ENCODE assay signal across 13 cellular contexts in genomic region chr17:59800530-59800942, GRCh38.
DNase-seq lines count a peak whose midpoint lies in the region; ATAC-seq lines count a peak whose summit lies in the region.
"Had no signal": no experiment of that assay in that cellular context is flagged by ENCODE, and none has a peak within 500 bp of the region (broad histone marks: within the 10 kb centered on the region; RNA-seq: fewer than 3 reads in every experiment).

No MANE protein-coding gene starts in this region.

- H3K79me1 ChIP-seq in trophoblast cell (ENCODE audit: low read length): peaks cover 3% of the 10 kb centered on the region

- H2AK5ac ChIP-seq in trophoblast cell (ENCODE audit: low read length): no peak overlapping the region

- H3K4me1 Mint-ChIP-seq in activated T-cell treated with anti-CD3 and anti-CD28 coated beads, Interleukin-2, amount 50 U/mL, for 4 hours (ENCODE audit: low read depth): peaks cover 20% of the 10 kb centered on the region
- H3K4me1 Mint-ChIP-seq in activated T-helper 17 cell treated with anti-CD3 and anti-CD28 coated beads, Interleukin-2, amount 50 U/mL, for 72 hours: no peaks in the 10 kb centered on the region

- no peak overlapping the region for H3K14ac ChIP-seq in trophoblast cell (ENCODE audit: low read length)

- peaks cover 10% of the 10 kb centered on the region for H3K36me3 Mint-ChIP-seq in activated T-cell treated with anti-CD3 and anti-CD28 coated beads, Interleukin-2, amount 50 U/mL, for 4 hours (ENCODE audit: insufficient read depth)
- H3K36me3 Mint-ChIP-seq in activated T-helper 17 cell treated with anti-CD3 and anti-CD28 coated beads, Interleukin-2, amount 50 U/mL, for 72 hours (ENCODE audit: low read depth): peaks cover 36% of the 10 kb centered on the region

- no peak overlapping the region for H2AFZ ChIP-seq in trophoblast cell (ENCODE audit: insufficient read depth, low read length, poor library complexity)

- no peak overlapping the region for H2BK5ac ChIP-seq in trophoblast cell (ENCODE audit: low read depth, low read length, poor library complexity)

- H4K8ac ChIP-seq in trophoblast cell (ENCODE audit: low read depth, low read length): no peak overlapping the region

- no peak for DNase-seq in activated T-cell treated with anti-CD3 and anti-CD28 coated beads, Interleukin-2, amount 50 U/mL, for 4 hours
- no peak for DNase-seq in activated T-cell treated with anti-CD3 and anti-CD28 coated beads, Interleukin-2, amount 50 U/mL, for 48 hours
- DNase-seq in HCEC 1CT: peak; percentile 16
- DNase-seq in trophoblast cell: peak; percentile 90 to 91
- DNase-seq in GDM1 (lab: John Stamatoyannopoulos, UW): no peak
- DNase-seq in RPMI8226: no peak
- DNase-seq: hippocampal formation; NCI-H2029; NCI-H510A treated with DMSO at 0.1 percent for 48 hours; right lobe of liver; stimulated activated CD4-positive, alpha-beta T cell treated with anti-CD3 and anti-CD28 coated beads, Interleukin-2, amount 100 ng/mL, for 24 hours had no signal

- H3K79me2 ChIP-seq in trophoblast cell (ENCODE audit: control insufficient read depth, insufficient read depth, low read length, poor library complexity): no peaks in the 10 kb centered on the region

- H3K27me3 Mint-ChIP-seq in activated T-cell treated with anti-CD3 and anti-CD28 coated beads, Interleukin-2, amount 50 U/mL, for 4 hours (ENCODE audit: low read depth): no peaks in the 10 kb centered on the region
- H3K27me3 Mint-ChIP-seq in activated T-helper 17 cell treated with anti-CD3 and anti-CD28 coated beads, Interleukin-2, amount 50 U/mL, for 72 hours: no peaks in the 10 kb centered on the region

- no peak overlapping the region for H2BK120ac ChIP-seq in trophoblast cell (ENCODE audit: insufficient read depth, low read length, poor library complexity)

- no peak overlapping the region for H3K9ac ChIP-seq in trophoblast cell (ENCODE audit: low read length)

- H2BK12ac ChIP-seq in trophoblast cell (ENCODE audit: low read length): no peak overlapping the region

- H3K4me1 ChIP-seq in trophoblast cell (ENCODE audit: control insufficient read depth in 1 of 2, insufficient read depth in 2 of 2, low read length in 2 of 2): peaks cover 3 to 6% of the 10 kb centered on the region in 2 experiments

- H3K9me3 ChIP-seq in trophoblast cell (ENCODE audit: insufficient read depth, low read depth, low read length): no peaks in the 10 kb centered on the region
- H3K9me3 ChIP-seq: right lobe of liver had no signal

- H3K27ac ChIP-seq in trophoblast cell (ENCODE audit: low read depth, low read length): no peak overlapping the region
- H3K27ac ChIP-seq: right lobe of liver had no signal

- H3K9me3 Mint-ChIP-seq in activated T-cell treated with anti-CD3 and anti-CD28 coated beads, Interleukin-2, amount 50 U/mL, for 4 hours: no peaks in the 10 kb centered on the region
- no peaks in the 10 kb centered on the region for H3K9me3 Mint-ChIP-seq in activated T-helper 17 cell treated with anti-CD3 and anti-CD28 coated beads, Interleukin-2, amount 50 U/mL, for 72 hours

- H3K4me3 ChIP-seq in trophoblast cell (ENCODE audit: low read depth, low read length): no peak overlapping the region
- H3K4me3 ChIP-seq: right lobe of liver had no signal

- H3K4ac ChIP-seq in trophoblast cell (ENCODE audit: low read depth, low read length): no peak overlapping the region

- H3K4me2 ChIP-seq in trophoblast cell (ENCODE audit: low read length): no peak overlapping the region

- no peaks in the 10 kb centered on the region for H3K36me3 ChIP-seq in trophoblast cell (ENCODE audit: control insufficient read depth in 1 of 2, insufficient read depth in 2 of 2, low read length in 2 of 2)
- H3K36me3 ChIP-seq: right lobe of liver had no signal

- ATAC-seq in activated T-cell treated with anti-CD3 and anti-CD28 coated beads, Interleukin-2, amount 50 U/mL, for 4 hours: peak; percentile 46 to 85
- ATAC-seq in activated T-helper 17 cell treated with anti-CD3 and anti-CD28 coated beads, Interleukin-2, amount 50 U/mL, for 72 hours (replicated peaks): peak; percentile 85
- ATAC-seq in HG03045 (IDR thresholded peaks at IDR 0.05; ENCODE audit: unreplicated experiment): no peak
- ATAC-seq: right lobe of liver had no signal

- H4K91ac ChIP-seq in trophoblast cell (ENCODE audit: low read depth, low read length): no peak overlapping the region

- H3K27me3 ChIP-seq in trophoblast cell (ENCODE audit: insufficient read depth, low read length): no peaks in the 10 kb centered on the region
- H3K27me3 ChIP-seq: right lobe of liver had no signal

- peak overlapping the region; percentile 22 for H3K27ac Mint-ChIP-seq in activated T-helper 17 cell treated with anti-CD3 and anti-CD28 coated beads, Interleukin-2, amount 50 U/mL, for 72 hours

- H4K12ac ChIP-seq in trophoblast cell (ENCODE audit: low read depth, low read length): no peak overlapping the region

- H3K23ac ChIP-seq in trophoblast cell (ENCODE audit: low read length): no peak overlapping the region

- WGBS in trophoblast cell (ENCODE audit: extremely low coverage, insufficient coverage, insufficient read length): no CpG with 5 or more reads among the region's 6 CpGs

- H3K18ac ChIP-seq in trophoblast cell (ENCODE audit: low read length): no peak overlapping the region

- H3K4me3 Mint-ChIP-seq in activated T-cell treated with anti-CD3 and anti-CD28 coated beads, Interleukin-2, amount 50 U/mL, for 4 hours: no peak overlapping the region
- no peak overlapping the region for H3K4me3 Mint-ChIP-seq in activated T-helper 17 cell treated with anti-CD3 and anti-CD28 coated beads, Interleukin-2, amount 50 U/mL, for 72 hours

Comparison
In these comparisons a context has a peak if more than half of its experiments do, and no peak if none do; other contexts are left out.
1. DNase-seq: peak in HCEC 1CT (single experiment) and trophoblast cell (2 of 2); none in activated T-cell treated with anti-CD3 and anti-CD28 coated beads, Interleukin-2, amount 50 U/mL, for 4 hours (single experiment), activated T-cell treated with anti-CD3 and anti-CD28 coated beads, Interleukin-2, amount 50 U/mL, for 48 hours (0 of 2), GDM1 (single experiment) and RPMI8226 (single experiment).